ENCODE assay signal across 14 cellular contexts in genomic region chr16:9114112-9114511, GRCh38. TPM values are rescaled to one million over a fixed set of nuclear protein-coding genes. Genes with fewer than 3 reads are reported as not detected.
A peak's percentile ranks its signal among the peaks of the same experiment; 100 is the strongest.
DNase-seq lines count a peak whose midpoint lies in the region; ATAC-seq and TF ChIP-seq lines count a peak whose summit lies in the region.
"Had no signal": no experiment of that assay in that cellular context is flagged by ENCODE, and none has a peak within 500 bp of the region (broad histone marks: within the 10 kb centered on the region; RNA-seq: fewer than 3 reads in every experiment).

No MANE protein-coding gene starts in this region.

- H3K36me3 Mint-ChIP-seq in activated CD4-positive, alpha-beta T cell treated with anti-CD3 and anti-CD28 coated beads, Interleukin-2, amount 10 ng/mL, durations not matched to agents 7 days and 5 days (ENCODE audit: low read depth) = peaks cover 83% of the 10 kb centered on the region
- H3K36me3 Mint-ChIP-seq in dendritic cell treated with granulocyte-macrophage colony-stimulating factor and Interleukin-4, amounts not matched to agents 40 ng/mL and 50 ng/mL, for 4 days (ENCODE audit: low read depth) = peaks cover 73% of the 10 kb centered on the region
- H3K36me3 Mint-ChIP-seq in progenitor cell of endocrine pancreas (ENCODE audit: insufficient read depth) = peaks cover 29% of the 10 kb centered on the region

- H3K4me3 Mint-ChIP-seq in activated CD4-positive, alpha-beta T cell treated with anti-CD3 and anti-CD28 coated beads, Interleukin-2, amount 10 ng/mL, durations not matched to agents 7 days and 5 days = no peak overlapping the region
- peak overlapping the region; percentile 37 for H3K4me3 Mint-ChIP-seq in dendritic cell treated with granulocyte-macrophage colony-stimulating factor and Interleukin-4, amounts not matched to agents 40 ng/mL and 50 ng/mL, for 4 days
- H3K4me3 Mint-ChIP-seq in progenitor cell of endocrine pancreas (ENCODE audit: low read depth) = no peak overlapping the region
- H3K4me3 Mint-ChIP-seq: brain had no signal

- no peak for TF ChIP-seq CTCF in RWPE1 (conservative IDR thresholded peaks at IDR 0.05; ENCODE audit: low read depth)
- TF ChIP-seq CTCF in progenitor cell of endocrine pancreas (IDR thresholded peaks at IDR 0.05; ENCODE audit: unreplicated experiment) = no peak

- H3K27me3 Mint-ChIP-seq in activated CD4-positive, alpha-beta T cell treated with anti-CD3 and anti-CD28 coated beads, Interleukin-2, amount 10 ng/mL, durations not matched to agents 7 days and 5 days = no peaks in the 10 kb centered on the region
- H3K27me3 Mint-ChIP-seq in dendritic cell treated with granulocyte-macrophage colony-stimulating factor and Interleukin-4, amounts not matched to agents 40 ng/mL and 50 ng/mL, for 4 days = no peaks in the 10 kb centered on the region
- no peaks in the 10 kb centered on the region for H3K27me3 Mint-ChIP-seq in progenitor cell of endocrine pancreas
- H3K27me3 Mint-ChIP-seq: brain had no signal

- ATAC-seq in HG03521 (IDR thresholded peaks at IDR 0.05; ENCODE audit: unreplicated experiment) (no peak), HG02678 (IDR thresholded peaks at IDR 0.05; ENCODE audit: unreplicated experiment) (no peak)

- no peaks in the 10 kb centered on the region for H3K9me3 Mint-ChIP-seq in activated CD4-positive, alpha-beta T cell treated with anti-CD3 and anti-CD28 coated beads, Interleukin-2, amount 10 ng/mL, durations not matched to agents 7 days and 5 days
- no peaks in the 10 kb centered on the region for H3K9me3 Mint-ChIP-seq in dendritic cell treated with granulocyte-macrophage colony-stimulating factor and Interleukin-4, amounts not matched to agents 40 ng/mL and 50 ng/mL, for 4 days
- no peaks in the 10 kb centered on the region for H3K9me3 Mint-ChIP-seq in progenitor cell of endocrine pancreas (ENCODE audit: low read depth)
- H3K9me3 Mint-ChIP-seq: brain had no signal

- CTCF ChIA-PET in activated CD4-positive, alpha-beta T cell treated with anti-CD3 and anti-CD28 coated beads, Interleukin-2, amount 10 ng/mL, durations not matched to agents 7 days and 5 days (lab: Charles Lee) = interaction anchor here (1.4 kb wide), 1 partner anchor 12 kb away, joined by 4 read pairs; no protein-coding TSS in a partner anchor
- CTCF ChIA-PET in RWPE1 (lab: Yijun Ruan, JAX) = interaction anchor here (0.5 to 0.9 kb wide), 2 partner anchors 8 to 177 kb away, joined by 3 to 5 read pairs; no protein-coding TSS in a partner anchor

- intact Hi-C loops in dendritic cell treated with granulocyte-macrophage colony-stimulating factor and Interleukin-4, amounts not matched to agents 40 ng/mL and 50 ng/mL, for 4 days (cut with micrococcal nuclease) = no loop called here

- peak overlapping the region; percentile 9 for H3K27ac Mint-ChIP-seq in activated CD4-positive, alpha-beta T cell treated with anti-CD3 and anti-CD28 coated beads, Interleukin-2, amount 10 ng/mL, durations not matched to agents 7 days and 5 days
- H3K27ac Mint-ChIP-seq in dendritic cell treated with granulocyte-macrophage colony-stimulating factor and Interleukin-4, amounts not matched to agents 40 ng/mL and 50 ng/mL, for 4 days = peak overlapping the region; percentile 26
- H3K27ac Mint-ChIP-seq in progenitor cell of endocrine pancreas = peak overlapping the region; percentile 51

- POLR2A ChIA-PET in activated CD4-positive, alpha-beta T cell treated with anti-CD3 and anti-CD28 coated beads, Interleukin-2, amount 10 ng/mL, durations not matched to agents 7 days and 5 days (lab: Charles Lee) = no interaction called here
- POLR2A ChIA-PET in RWPE1 (lab: Yijun Ruan, JAX; ENCODE audit: low non-redundant PET) = no interaction called here

- DNase-seq in activated CD4-positive, alpha-beta T cell treated with anti-CD3 and anti-CD28 coated beads, Interleukin-2, amount 10 ng/mL, durations not matched to agents 7 days and 5 days = no peak
- no peak for DNase-seq in activated CD4-positive, alpha-beta T cell treated with anti-CD3 and anti-CD28 coated beads for 48 hours
- DNase-seq in RWPE1 (ENCODE audit: low spot score) (no peak), progenitor cell of endocrine pancreas (ENCODE audit: low spot score, unreplicated experiment) (no peak), HPDE6-E6E7 (ENCODE audit: extremely low spot score) (no peak)
- DNase-seq: head of caudate nucleus, NCI-H1048, NCI-H446 treated with DMSO at 0.1 percent for 48 hours, nucleus accumbens, T1000 had no signal

- peaks cover 66% of the 10 kb centered on the region for H3K4me1 Mint-ChIP-seq in activated CD4-positive, alpha-beta T cell treated with anti-CD3 and anti-CD28 coated beads, Interleukin-2, amount 10 ng/mL, durations not matched to agents 7 days and 5 days
- peaks cover 73% of the 10 kb centered on the region for H3K4me1 Mint-ChIP-seq in dendritic cell treated with granulocyte-macrophage colony-stimulating factor and Interleukin-4, amounts not matched to agents 40 ng/mL and 50 ng/mL, for 4 days (ENCODE audit: low read depth)
- peaks cover 29% of the 10 kb centered on the region for H3K4me1 Mint-ChIP-seq in progenitor cell of endocrine pancreas (ENCODE audit: low read depth)

- H3K27ac ChIP-seq in RWPE1 = peak overlapping the region; percentile 23; the same call in 1 of the 2 replicates

RNA-seq across cellular contexts. Expression of gene HAPSTR1, which starts 22.7 kb away (rescaled TPM):
- total RNA-seq in activated CD4-positive, alpha-beta T cell treated with anti-CD3 and anti-CD28 coated beads, Interleukin-2, amount 10 ng/mL, durations not matched to agents 7 days and 5 days = 10 to 100 TPM; 55.0 to 55.6 TPM
- total RNA-seq in progenitor cell of endocrine pancreas = 77.6 and 79.7 TPM in 2 replicates
